In the genomic region with DNA sequence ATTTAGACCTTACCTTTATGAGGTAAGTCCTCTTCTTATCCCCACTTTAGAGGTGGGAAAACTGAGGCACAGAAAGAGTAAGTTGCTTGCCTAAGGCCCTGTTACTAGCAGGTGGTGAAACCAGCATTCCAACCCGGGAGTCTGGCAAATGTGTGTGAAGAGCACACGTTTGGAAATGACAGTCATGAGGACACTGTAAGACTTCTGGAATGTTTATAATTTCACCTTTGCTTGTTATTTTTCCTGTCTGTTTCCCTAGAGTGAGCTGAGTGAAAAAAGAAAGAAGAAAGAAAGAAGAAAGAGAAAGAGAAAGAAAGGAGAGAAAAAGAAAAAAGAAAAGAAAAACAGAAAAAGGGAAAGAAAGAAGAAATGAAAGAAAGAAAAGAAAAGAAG, we compare ENCODE assay signal across 1 cellular context.
TF ChIP-seq lines count a peak whose summit lies in the region.

No MANE protein-coding gene starts in this region.

TF ChIP-seq in HepG2, 621 proteins besides CTCF, POLR2A, EP300 and RAD21 (continued from another document and continues in another):
- TF ChIP-seq, protein P1, sequence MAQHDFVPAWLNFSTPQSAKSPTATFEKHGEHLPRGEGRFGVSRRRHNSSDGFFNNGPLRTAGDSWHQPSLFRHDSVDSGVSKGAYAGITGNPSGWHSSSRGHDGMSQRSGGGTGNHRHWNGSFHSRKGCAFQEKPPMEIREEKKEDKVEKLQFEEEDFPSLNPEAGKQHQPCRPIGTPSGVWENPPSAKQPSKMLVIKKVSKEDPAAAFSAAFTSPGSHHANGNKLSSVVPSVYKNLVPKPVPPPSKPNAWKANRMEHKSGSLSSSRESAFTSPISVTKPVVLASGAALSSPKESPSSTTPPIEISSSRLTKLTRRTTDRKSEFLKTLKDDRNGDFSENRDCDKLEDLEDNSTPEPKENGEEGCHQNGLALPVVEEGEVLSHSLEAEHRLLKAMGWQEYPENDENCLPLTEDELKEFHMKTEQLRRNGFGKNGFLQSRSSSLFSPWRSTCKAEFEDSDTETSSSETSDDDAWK (CRISPR knock-in tag; IDR thresholded peaks at IDR 0.05): no peak
- no peak for TF ChIP-seq ZNF136 (CRISPR knock-in tag; IDR thresholded peaks at IDR 0.05; ENCODE audit: low read depth)
- TF ChIP-seq, protein P2, sequence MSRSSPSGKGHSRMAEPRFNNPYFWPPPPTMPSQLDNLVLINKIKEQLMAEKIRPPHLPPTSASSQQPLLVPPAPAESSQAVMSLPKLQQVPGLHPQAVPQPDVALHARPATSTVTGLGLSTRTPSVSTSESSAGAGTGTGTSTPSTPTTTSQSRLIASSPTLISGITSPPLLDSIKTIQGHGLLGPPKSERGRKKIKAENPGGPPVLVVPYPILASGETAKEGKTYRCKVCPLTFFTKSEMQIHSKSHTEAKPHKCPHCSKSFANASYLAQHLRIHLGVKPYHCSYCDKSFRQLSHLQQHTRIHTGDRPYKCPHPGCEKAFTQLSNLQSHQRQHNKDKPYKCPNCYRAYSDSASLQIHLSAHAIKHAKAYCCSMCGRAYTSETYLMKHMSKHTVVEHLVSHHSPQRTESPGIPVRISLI (CRISPR knock-in tag; IDR thresholded peaks at IDR 0.05; ENCODE audit: borderline replicate concordance): no peak
- no peak for TF ChIP-seq FOSL2 (CRISPR knock-in tag; IDR thresholded peaks at IDR 0.05)
- no peak for TF ChIP-seq SRY (CRISPR knock-in tag; IDR thresholded peaks at IDR 0.05)
- TF ChIP-seq CBFB (CRISPR knock-in tag; IDR thresholded peaks at IDR 0.05): no peak
- TF ChIP-seq ZNF121 (CRISPR knock-in tag; IDR thresholded peaks at IDR 0.05): no peak
- 0 out of 2 replicates have a peak, but pooled peaks have one; percentile 5 for TF ChIP-seq ZNF337 (CRISPR knock-in tag; IDR thresholded peaks at IDR 0.05; ENCODE audit: borderline replicate concordance, low read depth)
- TF ChIP-seq, protein P3, sequence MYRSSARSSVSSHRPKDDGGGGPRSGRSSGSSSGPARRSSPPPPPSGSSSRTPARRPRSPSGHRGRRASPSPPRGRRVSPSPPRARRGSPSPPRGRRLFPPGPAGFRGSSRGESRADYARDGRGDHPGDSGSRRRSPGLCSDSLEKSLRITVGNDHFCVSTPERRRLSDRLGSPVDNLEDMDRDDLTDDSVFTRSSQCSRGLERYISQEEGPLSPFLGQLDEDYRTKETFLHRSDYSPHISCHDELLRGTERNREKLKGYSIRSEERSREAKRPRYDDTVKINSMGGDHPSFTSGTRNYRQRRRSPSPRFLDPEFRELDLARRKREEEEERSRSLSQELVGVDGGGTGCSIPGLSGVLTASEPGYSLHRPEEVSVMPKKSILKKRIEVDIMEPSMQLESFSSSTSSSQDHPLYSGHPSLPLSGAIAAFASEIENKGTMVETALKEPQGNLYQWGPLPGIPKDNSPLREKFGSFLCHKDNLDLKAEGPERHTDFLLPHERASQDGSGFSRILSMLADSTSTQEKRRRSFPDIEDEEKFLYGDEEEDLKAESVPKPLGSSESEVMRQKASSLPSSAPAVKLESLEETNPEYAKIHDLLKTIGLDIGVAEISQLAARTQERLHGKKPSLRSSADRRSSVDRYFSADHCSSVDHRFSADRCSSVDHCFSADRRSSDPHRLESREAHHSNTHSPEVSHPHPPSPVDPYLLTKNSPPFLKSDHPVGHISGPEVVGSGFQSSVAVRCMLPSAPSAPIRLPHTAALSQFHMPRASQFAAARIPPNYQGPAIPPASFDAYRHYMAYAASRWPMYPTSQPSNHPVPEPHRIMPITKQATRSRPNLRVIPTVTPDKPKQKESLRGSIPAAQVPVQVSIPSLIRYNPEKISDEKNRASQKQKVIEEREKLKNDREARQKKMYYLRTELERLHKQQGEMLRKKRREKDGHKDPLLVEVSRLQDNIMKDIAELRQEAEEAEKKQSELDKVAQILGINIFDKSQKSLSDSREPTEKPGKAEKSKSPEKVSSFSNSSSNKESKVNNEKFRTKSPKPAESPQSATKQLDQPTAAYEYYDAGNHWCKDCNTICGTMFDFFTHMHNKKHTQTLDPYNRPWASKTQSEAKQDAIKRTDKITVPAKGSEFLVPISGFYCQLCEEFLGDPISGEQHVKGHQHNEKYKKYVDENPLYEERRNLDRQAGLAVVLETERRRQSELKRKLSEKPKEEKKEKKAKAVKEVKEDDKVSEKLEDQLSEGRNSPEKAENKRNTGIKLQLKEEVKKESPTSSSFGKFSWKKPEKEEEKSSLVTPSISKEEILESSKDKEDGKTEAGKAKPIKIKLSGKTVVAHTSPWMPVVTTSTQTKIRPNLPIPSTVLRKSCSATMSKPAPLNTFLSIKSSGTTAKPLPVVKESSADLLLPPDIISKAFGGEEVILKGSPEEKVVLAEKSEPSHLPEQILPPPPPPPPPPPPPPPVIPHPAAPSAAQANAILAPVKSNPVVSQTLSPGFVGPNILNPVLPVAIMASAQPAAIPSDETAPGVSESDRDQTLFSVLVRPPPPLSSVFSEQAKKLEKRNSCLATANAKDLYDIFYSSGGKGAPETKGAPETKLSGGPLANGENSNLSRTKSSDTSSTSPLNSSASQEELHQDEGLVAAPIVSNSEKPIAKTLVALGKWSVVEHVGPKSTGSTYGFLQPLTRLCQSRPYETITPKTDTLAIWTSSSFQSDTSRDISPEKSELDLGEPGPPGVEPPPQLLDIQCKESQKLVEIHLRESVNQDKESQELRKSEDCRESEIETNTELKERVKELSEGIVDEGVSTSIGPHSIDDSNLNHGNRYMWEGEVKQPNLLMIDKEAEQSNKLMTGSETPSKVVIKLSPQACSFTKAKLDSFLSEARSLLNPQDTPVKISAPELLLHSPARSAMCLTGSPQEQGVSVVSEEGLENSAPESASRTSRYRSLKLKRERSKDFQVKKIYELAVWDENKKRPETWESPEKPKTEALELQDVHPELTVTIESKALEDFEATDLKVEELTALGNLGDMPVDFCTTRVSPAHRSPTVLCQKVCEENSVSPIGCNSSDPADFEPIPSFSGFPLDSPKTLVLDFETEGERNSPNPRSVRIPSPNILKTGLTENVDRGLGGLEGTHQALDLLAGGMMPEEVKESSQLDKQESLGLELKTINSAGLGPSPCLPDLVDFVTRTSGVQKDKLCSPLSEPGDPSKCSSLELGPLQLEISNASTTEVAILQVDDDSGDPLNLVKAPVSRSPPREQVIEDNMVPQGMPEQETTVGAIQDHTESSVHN (CRISPR knock-in tag; IDR thresholded peaks at IDR 0.05): no peak
- TF ChIP-seq, protein P4, sequence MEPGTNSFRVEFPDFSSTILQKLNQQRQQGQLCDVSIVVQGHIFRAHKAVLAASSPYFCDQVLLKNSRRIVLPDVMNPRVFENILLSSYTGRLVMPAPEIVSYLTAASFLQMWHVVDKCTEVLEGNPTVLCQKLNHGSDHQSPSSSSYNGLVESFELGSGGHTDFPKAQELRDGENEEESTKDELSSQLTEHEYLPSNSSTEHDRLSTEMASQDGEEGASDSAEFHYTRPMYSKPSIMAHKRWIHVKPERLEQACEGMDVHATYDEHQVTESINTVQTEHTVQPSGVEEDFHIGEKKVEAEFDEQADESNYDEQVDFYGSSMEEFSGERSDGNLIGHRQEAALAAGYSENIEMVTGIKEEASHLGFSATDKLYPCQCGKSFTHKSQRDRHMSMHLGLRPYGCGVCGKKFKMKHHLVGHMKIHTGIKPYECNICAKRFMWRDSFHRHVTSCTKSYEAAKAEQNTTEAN (CRISPR knock-in tag; conservative IDR thresholded peaks at IDR 0.05): 0 out of 2 replicates have a peak, but pooled peaks have one; percentile 74
- peak; percentile 26; the same call in 1 of the 2 replicates for TF ChIP-seq SMC3 (IDR thresholded peaks at IDR 0.05; ENCODE audit: low read length)
- no peak for TF ChIP-seq ZNF383 (CRISPR knock-in tag; IDR thresholded peaks at IDR 0.05; ENCODE audit: borderline replicate concordance)
- TF ChIP-seq KLF9 (CRISPR knock-in tag; IDR thresholded peaks at IDR 0.05; ENCODE audit: low read depth): no peak
- TF ChIP-seq, protein P5, sequence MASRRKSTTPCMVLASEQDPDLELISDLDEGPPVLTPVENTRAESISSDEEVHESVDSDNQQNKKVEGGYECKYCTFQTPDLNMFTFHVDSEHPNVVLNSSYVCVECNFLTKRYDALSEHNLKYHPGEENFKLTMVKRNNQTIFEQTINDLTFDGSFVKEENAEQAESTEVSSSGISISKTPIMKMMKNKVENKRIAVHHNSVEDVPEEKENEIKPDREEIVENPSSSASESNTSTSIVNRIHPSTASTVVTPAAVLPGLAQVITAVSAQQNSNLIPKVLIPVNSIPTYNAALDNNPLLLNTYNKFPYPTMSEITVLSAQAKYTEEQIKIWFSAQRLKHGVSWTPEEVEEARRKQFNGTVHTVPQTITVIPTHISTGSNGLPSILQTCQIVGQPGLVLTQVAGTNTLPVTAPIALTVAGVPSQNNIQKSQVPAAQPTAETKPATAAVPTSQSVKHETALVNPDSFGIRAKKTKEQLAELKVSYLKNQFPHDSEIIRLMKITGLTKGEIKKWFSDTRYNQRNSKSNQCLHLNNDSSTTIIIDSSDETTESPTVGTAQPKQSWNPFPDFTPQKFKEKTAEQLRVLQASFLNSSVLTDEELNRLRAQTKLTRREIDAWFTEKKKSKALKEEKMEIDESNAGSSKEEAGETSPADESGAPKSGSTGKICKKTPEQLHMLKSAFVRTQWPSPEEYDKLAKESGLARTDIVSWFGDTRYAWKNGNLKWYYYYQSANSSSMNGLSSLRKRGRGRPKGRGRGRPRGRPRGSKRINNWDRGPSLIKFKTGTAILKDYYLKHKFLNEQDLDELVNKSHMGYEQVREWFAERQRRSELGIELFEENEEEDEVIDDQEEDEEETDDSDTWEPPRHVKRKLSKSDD (CRISPR knock-in tag; IDR thresholded peaks at IDR 0.05; ENCODE audit: low read depth): no peak
- TF ChIP-seq ZMYM4 (CRISPR knock-in tag; IDR thresholded peaks at IDR 0.05): no peak
- TF ChIP-seq RARA (CRISPR knock-in tag; IDR thresholded peaks at IDR 0.05): peak; percentile 30; the same call in 1 of the 2 replicates
- no peak for TF ChIP-seq MEIS1 (CRISPR knock-in tag; IDR thresholded peaks at IDR 0.05; ENCODE audit: borderline replicate concordance)
- no peak for TF ChIP-seq HDAC1 (CRISPR knock-in tag; IDR thresholded peaks at IDR 0.05)
- TF ChIP-seq, protein P6, sequence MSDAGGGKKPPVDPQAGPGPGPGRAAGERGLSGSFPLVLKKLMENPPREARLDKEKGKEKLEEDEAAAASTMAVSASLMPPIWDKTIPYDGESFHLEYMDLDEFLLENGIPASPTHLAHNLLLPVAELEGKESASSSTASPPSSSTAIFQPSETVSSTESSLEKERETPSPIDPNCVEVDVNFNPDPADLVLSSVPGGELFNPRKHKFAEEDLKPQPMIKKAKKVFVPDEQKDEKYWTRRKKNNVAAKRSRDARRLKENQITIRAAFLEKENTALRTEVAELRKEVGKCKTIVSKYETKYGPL (CRISPR knock-in tag; IDR thresholded peaks at IDR 0.05): no peak
- TF ChIP-seq, protein P7, sequence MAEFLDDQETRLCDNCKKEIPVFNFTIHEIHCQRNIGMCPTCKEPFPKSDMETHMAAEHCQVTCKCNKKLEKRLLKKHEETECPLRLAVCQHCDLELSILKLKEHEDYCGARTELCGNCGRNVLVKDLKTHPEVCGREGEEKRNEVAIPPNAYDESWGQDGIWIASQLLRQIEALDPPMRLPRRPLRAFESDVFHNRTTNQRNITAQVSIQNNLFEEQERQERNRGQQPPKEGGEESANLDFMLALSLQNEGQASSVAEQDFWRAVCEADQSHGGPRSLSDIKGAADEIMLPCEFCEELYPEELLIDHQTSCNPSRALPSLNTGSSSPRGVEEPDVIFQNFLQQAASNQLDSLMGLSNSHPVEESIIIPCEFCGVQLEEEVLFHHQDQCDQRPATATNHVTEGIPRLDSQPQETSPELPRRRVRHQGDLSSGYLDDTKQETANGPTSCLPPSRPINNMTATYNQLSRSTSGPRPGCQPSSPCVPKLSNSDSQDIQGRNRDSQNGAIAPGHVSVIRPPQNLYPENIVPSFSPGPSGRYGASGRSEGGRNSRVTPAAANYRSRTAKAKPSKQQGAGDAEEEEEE (CRISPR knock-in tag; IDR thresholded peaks at IDR 0.05; ENCODE audit: borderline replicate concordance): no peak
- no peak for TF ChIP-seq ZNF562 (CRISPR knock-in tag; IDR thresholded peaks at IDR 0.05; ENCODE audit: borderline replicate concordance)
- peak; percentile 97 for TF ChIP-seq ZMYM3 (CRISPR knock-in tag; IDR thresholded peaks at IDR 0.05)
- no peak for TF ChIP-seq SUZ12 (IDR thresholded peaks at IDR 0.05; ENCODE audit: low read depth, low read length)
- TF ChIP-seq EEA1 (CRISPR knock-in tag; IDR thresholded peaks at IDR 0.05; ENCODE audit: borderline replicate concordance): no peak
- no peak for TF ChIP-seq GTF3A (CRISPR knock-in tag; conservative IDR thresholded peaks at IDR 0.05)
- TF ChIP-seq, protein P8, sequence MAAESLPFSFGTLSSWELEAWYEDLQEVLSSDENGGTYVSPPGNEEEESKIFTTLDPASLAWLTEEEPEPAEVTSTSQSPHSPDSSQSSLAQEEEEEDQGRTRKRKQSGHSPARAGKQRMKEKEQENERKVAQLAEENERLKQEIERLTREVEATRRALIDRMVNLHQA (CRISPR knock-in tag; IDR thresholded peaks at IDR 0.05): no peak
- TF ChIP-seq ADNP (CRISPR knock-in tag; IDR thresholded peaks at IDR 0.05): peak; percentile 93
- TF ChIP-seq ZNF570 (CRISPR knock-in tag; IDR thresholded peaks at IDR 0.05; ENCODE audit: borderline replicate concordance): no peak
- TF ChIP-seq, protein P9, sequence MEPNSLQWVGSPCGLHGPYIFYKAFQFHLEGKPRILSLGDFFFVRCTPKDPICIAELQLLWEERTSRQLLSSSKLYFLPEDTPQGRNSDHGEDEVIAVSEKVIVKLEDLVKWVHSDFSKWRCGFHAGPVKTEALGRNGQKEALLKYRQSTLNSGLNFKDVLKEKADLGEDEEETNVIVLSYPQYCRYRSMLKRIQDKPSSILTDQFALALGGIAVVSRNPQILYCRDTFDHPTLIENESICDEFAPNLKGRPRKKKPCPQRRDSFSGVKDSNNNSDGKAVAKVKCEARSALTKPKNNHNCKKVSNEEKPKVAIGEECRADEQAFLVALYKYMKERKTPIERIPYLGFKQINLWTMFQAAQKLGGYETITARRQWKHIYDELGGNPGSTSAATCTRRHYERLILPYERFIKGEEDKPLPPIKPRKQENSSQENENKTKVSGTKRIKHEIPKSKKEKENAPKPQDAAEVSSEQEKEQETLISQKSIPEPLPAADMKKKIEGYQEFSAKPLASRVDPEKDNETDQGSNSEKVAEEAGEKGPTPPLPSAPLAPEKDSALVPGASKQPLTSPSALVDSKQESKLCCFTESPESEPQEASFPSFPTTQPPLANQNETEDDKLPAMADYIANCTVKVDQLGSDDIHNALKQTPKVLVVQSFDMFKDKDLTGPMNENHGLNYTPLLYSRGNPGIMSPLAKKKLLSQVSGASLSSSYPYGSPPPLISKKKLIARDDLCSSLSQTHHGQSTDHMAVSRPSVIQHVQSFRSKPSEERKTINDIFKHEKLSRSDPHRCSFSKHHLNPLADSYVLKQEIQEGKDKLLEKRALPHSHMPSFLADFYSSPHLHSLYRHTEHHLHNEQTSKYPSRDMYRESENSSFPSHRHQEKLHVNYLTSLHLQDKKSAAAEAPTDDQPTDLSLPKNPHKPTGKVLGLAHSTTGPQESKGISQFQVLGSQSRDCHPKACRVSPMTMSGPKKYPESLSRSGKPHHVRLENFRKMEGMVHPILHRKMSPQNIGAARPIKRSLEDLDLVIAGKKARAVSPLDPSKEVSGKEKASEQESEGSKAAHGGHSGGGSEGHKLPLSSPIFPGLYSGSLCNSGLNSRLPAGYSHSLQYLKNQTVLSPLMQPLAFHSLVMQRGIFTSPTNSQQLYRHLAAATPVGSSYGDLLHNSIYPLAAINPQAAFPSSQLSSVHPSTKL (CRISPR knock-in tag; IDR thresholded peaks at IDR 0.05): no peak
- TF ChIP-seq TGIF2 (CRISPR knock-in tag; IDR thresholded peaks at IDR 0.05): no peak
- no peak for TF ChIP-seq ZNF724P (CRISPR knock-in tag; IDR thresholded peaks at IDR 0.05; ENCODE audit: borderline replicate concordance)
- TF ChIP-seq RXRB (CRISPR knock-in tag; IDR thresholded peaks at IDR 0.05; ENCODE audit: borderline replicate concordance): peak; percentile 63; the same call in 1 of the 2 replicates
- no peak for TF ChIP-seq MTA3 (CRISPR knock-in tag; IDR thresholded peaks at IDR 0.05)
- TF ChIP-seq TARDBP (CRISPR knock-in tag; IDR thresholded peaks at IDR 0.05): 0 out of 2 replicates have a peak, but pooled peaks have one; percentile 21
